ENCODE assay signal across 1 cellular context in the genomic region with DNA sequence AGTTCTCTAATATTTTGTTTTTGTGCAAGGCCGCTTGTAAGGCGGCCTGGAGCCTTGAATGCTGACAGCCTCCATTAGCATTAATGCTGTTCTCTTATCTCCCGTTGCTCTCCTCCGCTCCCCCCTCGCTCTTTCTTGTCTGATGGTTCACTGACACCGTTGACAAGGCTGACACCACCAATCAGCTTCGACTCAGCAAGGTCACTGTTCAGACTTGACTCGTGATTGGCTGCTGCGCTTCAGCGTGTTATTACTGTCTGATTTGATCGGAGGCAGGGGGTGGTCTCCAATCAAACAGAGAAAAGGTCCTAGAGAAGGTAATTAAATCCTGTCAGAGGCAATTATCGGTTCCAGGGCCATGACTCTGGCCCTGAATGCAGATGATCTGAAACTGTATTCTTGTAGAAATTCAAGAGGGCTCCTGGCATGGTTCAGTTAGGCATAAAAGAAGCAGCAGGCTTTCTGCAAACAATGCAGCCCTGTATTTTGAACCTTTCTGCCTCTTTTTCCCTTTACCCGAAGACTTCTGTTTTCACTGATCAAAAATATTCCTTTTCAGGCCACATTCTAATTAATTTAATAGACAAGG.
TF ChIP-seq lines count a peak whose summit lies in the region.

No MANE protein-coding gene starts in this region.

TF ChIP-seq in SK-N-SH, 30 proteins besides CTCF, POLR2A, EP300 and RAD21 (continued from another document):
- TF ChIP-seq TAF1 (IDR thresholded peaks at IDR 0.05; ENCODE audit: borderline replicate concordance, low read depth, low read length) (no peak), YY1 (IDR thresholded peaks at IDR 0.05; ENCODE audit: low read depth) (no peak), RFX5 (IDR thresholded peaks at IDR 0.05; ENCODE audit: low read length) (peak; percentile 85), FOXJ3 (CRISPR knock-in tag; IDR thresholded peaks at IDR 0.05) (peak; percentile 48; the same call in 1 of the 2 replicates), ELF1 (IDR thresholded peaks at IDR 0.05) (no peak), RCOR1 (IDR thresholded peaks at IDR 0.05; ENCODE audit: low read length) (no peak), TEAD4 (IDR thresholded peaks at IDR 0.05; ENCODE audit: borderline replicate concordance, insufficient read depth) (no peak), NFIC (IDR thresholded peaks at IDR 0.05; ENCODE audit: borderline replicate concordance) (no peak), GABPA (IDR thresholded peaks at IDR 0.05; ENCODE audit: low read depth) (no peak), MXI1 (IDR thresholded peaks at IDR 0.05; ENCODE audit: low read depth, low read length) (peak; percentile 73), FOSL2 (IDR thresholded peaks at IDR 0.05; ENCODE audit: borderline replicate concordance, low read depth) (no peak), FOXM1 (IDR thresholded peaks at IDR 0.05; ENCODE audit: low read depth) (no peak), TCF12 (IDR thresholded peaks at IDR 0.05) (no peak), RXRA (IDR thresholded peaks at IDR 0.05; ENCODE audit: borderline replicate concordance, low read depth) (no peak), CHD2 (IDR thresholded peaks at IDR 0.05; ENCODE audit: low read length, partially characterized antibody) (peak; percentile 75), NRF1 (IDR thresholded peaks at IDR 0.05; ENCODE audit: low read depth, low read length) (no peak), JUND (IDR thresholded peaks at IDR 0.05) (no peak), GATA2 (CRISPR knock-in tag; IDR thresholded peaks at IDR 0.05) (peak; percentile 96)
- TF ChIP-seq, protein P1, sequence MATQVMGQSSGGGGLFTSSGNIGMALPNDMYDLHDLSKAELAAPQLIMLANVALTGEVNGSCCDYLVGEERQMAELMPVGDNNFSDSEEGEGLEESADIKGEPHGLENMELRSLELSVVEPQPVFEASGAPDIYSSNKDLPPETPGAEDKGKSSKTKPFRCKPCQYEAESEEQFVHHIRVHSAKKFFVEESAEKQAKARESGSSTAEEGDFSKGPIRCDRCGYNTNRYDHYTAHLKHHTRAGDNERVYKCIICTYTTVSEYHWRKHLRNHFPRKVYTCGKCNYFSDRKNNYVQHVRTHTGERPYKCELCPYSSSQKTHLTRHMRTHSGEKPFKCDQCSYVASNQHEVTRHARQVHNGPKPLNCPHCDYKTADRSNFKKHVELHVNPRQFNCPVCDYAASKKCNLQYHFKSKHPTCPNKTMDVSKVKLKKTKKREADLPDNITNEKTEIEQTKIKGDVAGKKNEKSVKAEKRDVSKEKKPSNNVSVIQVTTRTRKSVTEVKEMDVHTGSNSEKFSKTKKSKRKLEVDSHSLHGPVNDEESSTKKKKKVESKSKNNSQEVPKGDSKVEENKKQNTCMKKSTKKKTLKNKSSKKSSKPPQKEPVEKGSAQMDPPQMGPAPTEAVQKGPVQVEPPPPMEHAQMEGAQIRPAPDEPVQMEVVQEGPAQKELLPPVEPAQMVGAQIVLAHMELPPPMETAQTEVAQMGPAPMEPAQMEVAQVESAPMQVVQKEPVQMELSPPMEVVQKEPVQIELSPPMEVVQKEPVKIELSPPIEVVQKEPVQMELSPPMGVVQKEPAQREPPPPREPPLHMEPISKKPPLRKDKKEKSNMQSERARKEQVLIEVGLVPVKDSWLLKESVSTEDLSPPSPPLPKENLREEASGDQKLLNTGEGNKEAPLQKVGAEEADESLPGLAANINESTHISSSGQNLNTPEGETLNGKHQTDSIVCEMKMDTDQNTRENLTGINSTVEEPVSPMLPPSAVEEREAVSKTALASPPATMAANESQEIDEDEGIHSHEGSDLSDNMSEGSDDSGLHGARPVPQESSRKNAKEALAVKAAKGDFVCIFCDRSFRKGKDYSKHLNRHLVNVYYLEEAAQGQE (IDR thresholded peaks at IDR 0.05; ENCODE audit: low read depth, low read length): no peak
- TF ChIP-seq, protein P2, sequence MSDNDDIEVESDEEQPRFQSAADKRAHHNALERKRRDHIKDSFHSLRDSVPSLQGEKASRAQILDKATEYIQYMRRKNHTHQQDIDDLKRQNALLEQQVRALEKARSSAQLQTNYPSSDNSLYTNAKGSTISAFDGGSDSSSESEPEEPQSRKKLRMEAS (IDR thresholded peaks at IDR 0.05; ENCODE audit: low read depth): no peak
- TF ChIP-seq, protein P3, sequence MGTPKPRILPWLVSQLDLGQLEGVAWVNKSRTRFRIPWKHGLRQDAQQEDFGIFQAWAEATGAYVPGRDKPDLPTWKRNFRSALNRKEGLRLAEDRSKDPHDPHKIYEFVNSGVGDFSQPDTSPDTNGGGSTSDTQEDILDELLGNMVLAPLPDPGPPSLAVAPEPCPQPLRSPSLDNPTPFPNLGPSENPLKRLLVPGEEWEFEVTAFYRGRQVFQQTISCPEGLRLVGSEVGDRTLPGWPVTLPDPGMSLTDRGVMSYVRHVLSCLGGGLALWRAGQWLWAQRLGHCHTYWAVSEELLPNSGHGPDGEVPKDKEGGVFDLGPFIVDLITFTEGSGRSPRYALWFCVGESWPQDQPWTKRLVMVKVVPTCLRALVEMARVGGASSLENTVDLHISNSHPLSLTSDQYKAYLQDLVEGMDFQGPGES (IDR thresholded peaks at IDR 0.05; ENCODE audit: low read depth, low read length): peak; percentile 32; the same call in 1 of the 2 replicates
